ENCODE assay signal across 10 cellular contexts in genomic region chr4:7890635-7891393, GRCh38. TPM values are rescaled to one million over a fixed set of nuclear protein-coding genes. Genes with fewer than 3 reads are reported as not detected.
DNase-seq lines count a peak whose midpoint lies in the region; ATAC-seq and TF ChIP-seq lines count a peak whose summit lies in the region.
"Had no signal": no experiment of that assay in that cellular context is flagged by ENCODE, and none has a peak within 500 bp of the region (broad histone marks: within the 10 kb centered on the region; RNA-seq: fewer than 3 reads in every experiment).

No MANE protein-coding gene starts in this region.

- peaks cover 58 to 71% of the 10 kb centered on the region in 2 experiments for H3K4me1 ChIP-seq in SK-N-SH (ENCODE audit: control insufficient read depth in 1 of 2, insufficient read depth in 2 of 2, low read depth in 1 of 2, low read length in 1 of 2)
- H3K4me1 ChIP-seq in smooth muscle cell (ENCODE audit: low read depth) = no peaks in the 10 kb centered on the region

- H3K79me2 ChIP-seq in SK-N-SH (ENCODE audit: insufficient read depth) (peaks cover 100% of the 10 kb centered on the region), smooth muscle cell (ENCODE audit: low read depth) (peaks cover 86% of the 10 kb centered on the region)

- H3F3A ChIP-seq in SK-N-SH (replicated peaks; ENCODE audit: insufficient read depth) = peaks cover 78% of the 10 kb centered on the region
- H3F3A ChIP-seq in smooth muscle cell (ENCODE audit: low read depth) = peaks cover 3% of the 10 kb centered on the region

- TF ChIP-seq CTCF in SK-N-SH (IDR thresholded peaks at IDR 0.05) = no peak
- TF ChIP-seq CTCF in foreskin fibroblast (IDR thresholded peaks at IDR 0.05; ENCODE audit: low read depth, low read length) = no peak
- no peak for TF ChIP-seq CTCF in smooth muscle cell (IDR thresholded peaks at IDR 0.05; ENCODE audit: borderline replicate concordance, insufficient read depth, poor library complexity, severe bottlenecking)

- H3K27me3 ChIP-seq in SK-N-SH (ENCODE audit: insufficient read depth) (no peaks in the 10 kb centered on the region), smooth muscle cell (ENCODE audit: low read depth) (no peaks in the 10 kb centered on the region)

- H3K9ac ChIP-seq in SK-N-SH (peak overlapping the region; percentile 60; the same call in 1 of the 2 replicates), smooth muscle cell (ENCODE audit: low read depth) (no peak overlapping the region)

- ATAC-seq in HG03354 (IDR thresholded peaks at IDR 0.05; ENCODE audit: poor library complexity, severe bottlenecking, unreplicated experiment) (no peak), GM18858 (IDR thresholded peaks at IDR 0.05; ENCODE audit: unreplicated experiment) (no peak)

- CTCF ChIA-PET in SK-N-SH (lab: Yijun Ruan, JAX) = interaction anchor here (0.8 to 0.9 kb wide), 3 partner anchors 37 to 41 kb away, joined by 3 to 5 read pairs (median 4); no protein-coding TSS in a partner anchor

- H3K27ac ChIP-seq in SK-N-SH (ENCODE audit: low read depth in 2 of 2, low read length in 1 of 2) (peak overlapping the region; percentile 97 to 98), substantia nigra (ENCODE audit: low read depth, low read length, poor library complexity, severe bottlenecking) (peak overlapping the region; percentile 17), smooth muscle cell (ENCODE audit: low read depth) (no peak overlapping the region)
- H3K27ac ChIP-seq: 22Rv1 had no signal

- H4K20me1 ChIP-seq in SK-N-SH (ENCODE audit: insufficient read depth) (peaks cover 15% of the 10 kb centered on the region), smooth muscle cell (ENCODE audit: low read depth) (peaks cover 52% of the 10 kb centered on the region)

- no peak for TF ChIP-seq RAD21 in SK-N-SH (IDR thresholded peaks at IDR 0.05; ENCODE audit: low read length)

- TF ChIP-seq EP300 in SK-N-SH (IDR thresholded peaks at IDR 0.05; ENCODE audit: borderline replicate concordance in 1 of 2, low read depth in 1 of 2, low read length in 1 of 2) = peak in 1 of 2 experiments; percentile 49; a peak in 2 of 4 replicates

- H3K36me3 ChIP-seq in SK-N-SH (replicated peaks in 1 of 2; ENCODE audit: control insufficient read depth in 1 of 2, insufficient read depth in 2 of 2, low read length in 1 of 2) (peaks cover 3 to 30% of the 10 kb centered on the region in 2 experiments), smooth muscle cell (ENCODE audit: low read depth) (no peaks in the 10 kb centered on the region)

- H2AFZ ChIP-seq in SK-N-SH (ENCODE audit: low read depth) (no peak overlapping the region), smooth muscle cell (ENCODE audit: low read depth) (no peak overlapping the region)

- H3K4me3 ChIP-seq in SK-N-SH (ENCODE audit: low read depth in 2 of 2, low read length in 1 of 2) (no peak overlapping the region; a peak in 1 of 4 replicates), foreskin fibroblast (ENCODE audit: low read depth in 1 of 2, low read length in 2 of 2) (peak overlapping the region in 1 of 2 donors; percentile 23), smooth muscle cell (no peak overlapping the region)

- WGBS in SK-N-SH (ENCODE audit: low lambda C conversion rate) = 24% methylated on average over 7 of the region's 7 CpGs
- WGBS in smooth muscle cell (ENCODE audit: low lambda C conversion rate) = 53% methylated on average over 7 of the region's 7 CpGs

- POLR2A ChIA-PET in SK-N-SH (lab: Yijun Ruan, JAX) = interaction anchor here (2.3 kb wide), 1 partner anchor 12 kb away, joined by 8 read pairs; no protein-coding TSS in a partner anchor

- peak overlapping the region; percentile 70 for H3K4me2 ChIP-seq in SK-N-SH
- no peak overlapping the region for H3K4me2 ChIP-seq in smooth muscle cell

- H3K9me2 ChIP-seq in SK-N-SH = no peaks in the 10 kb centered on the region

- DNase-seq in DMS53 (lab: John Stamatoyannopoulos, UW) = peak; percentile 21
- DNase-seq in DMS53 treated with DMSO at 0.1 percent for 48 hours (lab: John Stamatoyannopoulos, UW; ENCODE audit: unreplicated experiment) = no peak
- no peak for DNase-seq in SK-N-SH
- peak; percentile 71 to 88 for DNase-seq in foreskin fibroblast
- DNase-seq in substantia nigra (lab: John Stamatoyannopoulos, UW) = no peak
- DNase-seq in smooth muscle cell (lab: John Stamatoyannopoulos, UW; ENCODE audit: unreplicated experiment) = no peak
- DNase-seq: activated CD8-positive, alpha-beta memory T cell treated with anti-CD3 and anti-CD28 coated beads for 24 hours had no signal

- H3K9me3 ChIP-seq in SK-N-SH (peaks cover 5% of the 10 kb centered on the region; the same call in 1 of the 2 replicates), smooth muscle cell (replicated peaks; ENCODE audit: low read depth) (peaks cover 4% of the 10 kb centered on the region)

TF ChIP-seq in SK-N-SH, 30 proteins besides CTCF, POLR2A, EP300 and RAD21:
- TF ChIP-seq PBX3 (IDR thresholded peaks at IDR 0.05) (peak; percentile 50), TCF12 (IDR thresholded peaks at IDR 0.05) (peak; percentile 70), MEF2A (IDR thresholded peaks at IDR 0.05; ENCODE audit: borderline replicate concordance, low read depth) (no peak), TEAD4 (IDR thresholded peaks at IDR 0.05; ENCODE audit: borderline replicate concordance, insufficient read depth) (peak; percentile 56; the same call in 1 of the 2 replicates), FOXM1 (IDR thresholded peaks at IDR 0.05; ENCODE audit: low read depth) (0 out of 2 replicates have a peak, but pooled peaks have one; percentile 41), JUND (IDR thresholded peaks at IDR 0.05) (peak; percentile 73), CHD2 (IDR thresholded peaks at IDR 0.05; ENCODE audit: low read length, partially characterized antibody) (no peak), FOSL2 (IDR thresholded peaks at IDR 0.05; ENCODE audit: borderline replicate concordance, low read depth) (peak; percentile 84)

RNA-seq across cellular contexts. Expression of gene AFAP1, which starts 48.8 kb away (rescaled TPM):
- polyA plus RNA-seq in SK-N-SH (2012; rRNA removed) (40.6 and 67.9 TPM in 2 replicates), smooth muscle cell (12.6 and 15.8 TPM in 2 replicates)
- polyA plus RNA-seq in SK-N-SH (2012; cell fraction: cytosol; rRNA removed) = 48.9 and 59.9 TPM in 2 replicates
- polyA plus RNA-seq in SK-N-SH (2012; cell fraction: nucleus; rRNA removed) = 89.8 and 105 TPM in 2 replicates
- total RNA-seq in smooth muscle cell = 17.9 and 24.8 TPM in 2 replicates

Comparison
In these comparisons a context has a peak if more than half of its experiments do, and no peak if none do; other contexts are left out.
1. DNase-seq: peak in DMS53 (single experiment) and foreskin fibroblast (2 of 2); none in DMS53 treated with DMSO at 0.1 percent for 48 hours (single experiment), SK-N-SH (single experiment), substantia nigra (0 of 49) and smooth muscle cell (single experiment).